1 cellular context compared by ENCODE assay signal in the genomic region with DNA sequence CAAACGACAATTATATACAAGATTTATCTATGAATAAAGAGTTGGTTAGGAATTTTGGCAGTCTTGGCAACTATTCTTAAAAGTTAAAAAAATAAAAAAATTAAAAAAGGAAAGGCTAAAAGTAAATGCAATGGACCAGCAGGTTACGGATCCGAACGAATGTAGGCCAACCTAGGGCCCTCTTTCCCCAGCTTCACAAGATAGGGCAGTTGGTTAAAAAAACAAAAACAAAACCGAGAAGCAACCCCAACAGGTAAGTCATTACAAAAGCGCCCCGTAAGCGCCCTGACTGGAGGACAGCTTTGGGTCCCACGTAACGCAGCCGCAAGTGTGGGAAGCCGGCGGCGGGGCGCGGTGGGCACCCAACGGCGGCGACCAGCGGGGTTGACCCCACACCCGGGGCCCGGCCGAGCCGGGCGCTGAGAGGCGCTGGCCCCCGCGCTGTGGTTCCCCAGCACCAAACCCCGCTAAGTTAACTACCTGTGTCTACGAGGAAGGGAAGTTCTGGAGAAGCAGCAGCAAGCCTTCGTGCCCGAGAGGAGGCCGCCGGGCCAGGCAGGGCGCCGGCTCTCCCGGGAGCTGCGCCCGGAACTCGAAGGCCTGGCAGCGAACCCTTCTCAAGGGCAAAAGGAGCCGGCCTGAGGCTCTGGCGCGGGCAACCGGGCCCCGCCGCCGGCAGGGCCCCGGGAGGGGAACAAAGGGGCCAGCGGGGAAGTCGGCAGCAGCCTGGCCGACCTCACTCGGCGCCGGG.
TF ChIP-seq lines count a peak whose summit lies in the region.

No MANE protein-coding gene starts in this region.

TF ChIP-seq in endothelial cell of umbilical vein, 7 proteins besides CTCF, POLR2A, EP300 and RAD21 (continued from another document):
- TF ChIP-seq EZH2 (IDR thresholded peaks at IDR 0.05; ENCODE audit: borderline replicate concordance, low read depth, low read length, severe bottlenecking) (no peak), MYC (IDR thresholded peaks at IDR 0.05; ENCODE audit: low read depth, low read length) (no peak), POLR2AphosphoS5 (IDR thresholded peaks at IDR 0.05; ENCODE audit: insufficient read depth, low read depth, low read length) (no peak), FOS (IDR thresholded peaks at IDR 0.05; ENCODE audit: borderline replicate concordance, insufficient read depth, low read length) (no peak), GATA2 (IDR thresholded peaks at IDR 0.05; ENCODE audit: insufficient read depth, insufficient read length, low read depth, low read length) (no peak)
- TF ChIP-seq, protein P1, sequence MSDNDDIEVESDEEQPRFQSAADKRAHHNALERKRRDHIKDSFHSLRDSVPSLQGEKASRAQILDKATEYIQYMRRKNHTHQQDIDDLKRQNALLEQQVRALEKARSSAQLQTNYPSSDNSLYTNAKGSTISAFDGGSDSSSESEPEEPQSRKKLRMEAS (IDR thresholded peaks at IDR 0.05; ENCODE audit: insufficient read depth, insufficient read length): no peak
